In genomic region chr3:43892535-43892934, GRCh38 we compare ENCODE assay signal across 10 cellular contexts.
DNase-seq lines count a peak whose midpoint lies in the region; ATAC-seq and TF ChIP-seq lines count a peak whose summit lies in the region.
"Had no signal": no experiment of that assay in that cellular context is flagged by ENCODE, and none has a peak within 500 bp of the region (broad histone marks: within the 10 kb centered on the region; RNA-seq: fewer than 3 reads in every experiment).

No MANE protein-coding gene starts in this region.

- no peaks in the 10 kb centered on the region for H3K9me3 Mint-ChIP-seq in activated B cell treated with CpG ODN at 0.5 μM for 24 hours

- peak overlapping the region; percentile 50 for H3K27ac Mint-ChIP-seq in activated B cell treated with CpG ODN at 0.5 μM for 24 hours

- no peaks in the 10 kb centered on the region for H3K36me3 Mint-ChIP-seq in activated B cell treated with CpG ODN at 0.5 μM for 24 hours (ENCODE audit: low read depth)

- peaks cover 65% of the 10 kb centered on the region for H3K4me1 ChIP-seq in Karpas-422 (ENCODE audit: low read length)
- H3K4me1 ChIP-seq in A673 (ENCODE audit: insufficient read depth, low read length, poor library complexity, severe bottlenecking): peaks cover 12% of the 10 kb centered on the region

- peak overlapping the region; percentile 58 for H3K4me3 Mint-ChIP-seq in activated B cell treated with CpG ODN at 0.5 μM for 24 hours

- ATAC-seq in GM21515 (IDR thresholded peaks at IDR 0.05; ENCODE audit: unreplicated experiment) (peak; percentile 57), activated B cell treated with CpG ODN at 0.5 μM for 24 hours (ENCODE audit: low read depth) (peak; percentile 73), GM21528 (IDR thresholded peaks at IDR 0.05; ENCODE audit: low FRiP score, unreplicated experiment) (no peak)

- peaks cover 12% of the 10 kb centered on the region for H3K27me3 Mint-ChIP-seq in activated B cell treated with CpG ODN at 0.5 μM for 24 hours

- peak overlapping the region; percentile 99 for H3K27ac ChIP-seq in Karpas-422 (ENCODE audit: low read length)
- no peak overlapping the region for H3K27ac ChIP-seq in A673 (ENCODE audit: low read depth, low read length, poor library complexity, severe bottlenecking)

- H3K9me3 ChIP-seq in Karpas-422 (ENCODE audit: low read length): no peaks in the 10 kb centered on the region
- no peaks in the 10 kb centered on the region for H3K9me3 ChIP-seq in A673 (ENCODE audit: low read depth, low read length, poor library complexity, severe bottlenecking)

- H2AFZ ChIP-seq in Karpas-422 (ENCODE audit: low read length): peak overlapping the region; percentile 15; the same call in 1 of the 2 replicates

- H3K4me3 ChIP-seq in GM12865 (ENCODE audit: low read depth, low read length) (no peak overlapping the region), Karpas-422 (ENCODE audit: low read length) (peak overlapping the region; percentile 59), A673 (ENCODE audit: low read depth, low read length, poor library complexity, severe bottlenecking) (no peak overlapping the region)

- no peaks in the 10 kb centered on the region for H3K27me3 ChIP-seq in Karpas-422 (ENCODE audit: low read length)
- no peaks in the 10 kb centered on the region for H3K27me3 ChIP-seq in A673 (replicated peaks; ENCODE audit: insufficient read depth, low read depth, low read length, poor library complexity)

- DNase-seq in GM12865 (ENCODE audit: low read depth): peak; percentile 58
- DNase-seq in Karpas-422: peak; percentile 96
- no peak for DNase-seq in activated B cell treated with CpG ODN at 0.5 μM for 24 hours
- no peak for DNase-seq in A673 (ENCODE audit: low spot score)
- DNase-seq in stimulated activated CD4-positive, alpha-beta T cell treated with anti-CD3 and anti-CD28 coated beads, Interleukin-4, amount 100 ng/mL, for 1 hour: no peak
- no peak for DNase-seq in activated T-cell treated with anti-CD3 and anti-CD28 coated beads, Interleukin-2, amount 50 U/mL, for 1 hour
- DNase-seq: activated CD8-positive, alpha-beta memory T cell treated with anti-CD3 and anti-CD28 coated beads for 24 hours; stimulated activated naive CD4-positive, alpha-beta T cell had no signal

- CTCF ChIA-PET in activated B cell treated with CpG ODN at 0.5 μM for 24 hours (lab: Charles Lee) (interaction anchor here (1.5 kb wide), 1 partner anchor 104 kb away, joined by 4 read pairs; no protein-coding TSS in a partner anchor), A673 (lab: Charles Lee) (no interaction called here)

- peak overlapping the region; percentile 75 for H3K9ac ChIP-seq in Karpas-422 (ENCODE audit: low read length)

- H3K4me2 ChIP-seq in Karpas-422 (ENCODE audit: low read depth, low read length, poor library complexity, severe bottlenecking): peak overlapping the region; percentile 99

- intact Hi-C loops in activated B cell treated with CpG ODN at 0.5 μM for 24 hours (cut with micrococcal nuclease): loop anchor here (1.0 to 2.0 kb wide), 3 partner anchors 104 to 202 kb away; partner anchors contain the start of gene ABHD5
- intact Hi-C loops in A673 (cut with micrococcal nuclease; ENCODE audit: unreplicated experiment): loop anchor here (5.0 kb wide), 1 partner anchor 105 kb away; no protein-coding TSS in a partner anchor

- H3K36me3 ChIP-seq in Karpas-422 (ENCODE audit: insufficient read depth, low read length) (no peaks in the 10 kb centered on the region), A673 (ENCODE audit: insufficient read depth, low read length, poor library complexity, severe bottlenecking) (no peaks in the 10 kb centered on the region)

- H4K20me1 ChIP-seq in Karpas-422 (ENCODE audit: insufficient read depth, low read depth, low read length): no peaks in the 10 kb centered on the region

- POLR2A ChIA-PET in activated B cell treated with CpG ODN at 0.5 μM for 24 hours (lab: Charles Lee): interaction anchor here (0.7 to 0.8 kb wide), 2 partner anchors 14 to 27 kb away, joined by 4 to 6 read pairs; no protein-coding TSS in a partner anchor
- POLR2A ChIA-PET in A673 (lab: Charles Lee; ENCODE audit: low non-redundant PET): no interaction called here

- H3K9me2 ChIP-seq in Karpas-422 (replicated peaks; ENCODE audit: insufficient read depth, low read length): no peaks in the 10 kb centered on the region

- no TSS peak for BruUV-seq in A673 (replicated peaks; lab: Mats Ljungman, UMichigan)

- no peak for TF ChIP-seq CTCF in GM12865 (IDR thresholded peaks at IDR 0.05; ENCODE audit: insufficient read depth, low read depth, low read length, missing control alignments)
- no peak for TF ChIP-seq CTCF in activated B cell treated with CpG ODN at 0.5 μM for 24 hours (IDR thresholded peaks at IDR 0.05)
- TF ChIP-seq CTCF in A673 (conservative IDR thresholded peaks at IDR 0.05; ENCODE audit: low read depth, low read length): no peak

- no peaks in the 10 kb centered on the region for H3K79me2 ChIP-seq in Karpas-422 (ENCODE audit: low read length)

- peaks cover 33% of the 10 kb centered on the region for H3K4me1 Mint-ChIP-seq in activated B cell treated with CpG ODN at 0.5 μM for 24 hours

Comparison
In these comparisons a context has a peak if more than half of its experiments do, and no peak if none do; other contexts are left out.
1. DNase-seq: peak in GM12865 (single experiment) and Karpas-422 (single experiment); none in activated B cell treated with CpG ODN at 0.5 μM for 24 hours (single experiment), A673 (single experiment), stimulated activated CD4-positive, alpha-beta T cell treated with anti-CD3 and anti-CD28 coated beads, Interleukin-4, amount 100 ng/mL, for 1 hour (single experiment) and activated T-cell treated with anti-CD3 and anti-CD28 coated beads, Interleukin-2, amount 50 U/mL, for 1 hour (single experiment).